ENCODE assay signal across 8 cellular contexts in the genomic region with DNA sequence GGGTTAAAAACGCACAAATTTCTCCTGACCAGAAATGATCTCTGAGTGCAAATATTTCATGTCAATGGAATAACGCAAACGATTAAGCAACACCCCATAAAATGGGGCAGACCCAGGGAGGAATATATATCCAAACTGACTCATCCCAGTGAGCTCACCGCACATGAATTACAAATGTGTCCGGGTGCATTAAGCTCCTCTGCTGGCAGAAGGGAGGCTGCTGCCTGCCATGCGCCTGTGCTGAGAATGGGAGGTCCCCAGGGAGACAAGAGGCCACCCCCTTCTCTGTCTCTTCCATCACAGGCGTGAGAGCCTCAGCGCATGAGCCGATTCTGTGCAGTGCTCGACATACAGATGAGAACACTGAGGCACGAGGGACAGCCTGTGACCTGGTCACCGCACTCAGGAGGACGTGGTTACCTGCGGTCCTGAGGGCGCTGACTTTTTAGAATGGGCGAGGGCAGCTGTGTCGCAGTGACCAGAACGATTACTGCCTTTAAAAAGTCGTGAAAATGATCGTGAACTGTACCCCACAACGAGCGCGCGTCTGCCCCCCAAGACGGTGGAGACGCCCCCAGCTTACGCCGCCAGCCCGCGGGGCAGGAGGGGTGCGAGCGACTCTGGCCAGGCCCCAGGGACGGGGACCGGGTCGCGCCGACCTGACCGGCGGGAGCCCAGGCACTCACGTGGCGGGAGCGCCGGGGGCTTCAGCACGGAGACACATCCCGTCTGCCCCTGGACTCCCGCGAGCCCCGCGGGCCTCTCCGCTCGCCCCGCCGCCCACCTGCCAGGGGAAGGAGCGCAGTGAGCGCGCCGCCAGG.
DNase-seq lines count a peak whose midpoint lies in the region; ATAC-seq and TF ChIP-seq lines count a peak whose summit lies in the region.
"Not testable (repeated sequence)": the region's sequence is repeated elsewhere in the genome, so short reads cannot be mapped to it uniquely, and the experiment has no call there.

No MANE protein-coding gene starts in this region.

- TF ChIP-seq EP300 in neural cell (conservative IDR thresholded peaks at IDR 0.05; ENCODE audit: poor library complexity, severe bottlenecking) = not testable (repeated sequence)

- not testable (repeated sequence) for TF ChIP-seq CTCF in neural cell (IDR thresholded peaks at IDR 0.05; ENCODE audit: poor library complexity, severe bottlenecking)

- peak; percentile 49 for DNase-seq in COR-L47 (lab: John Stamatoyannopoulos, UW)
- peak; percentile 29 for DNase-seq in NCI-H2029 (lab: John Stamatoyannopoulos, UW)
- DNase-seq in T-helper 22 cell (ENCODE audit: low read depth) = peak; percentile 39
- DNase-seq in adipocyte (ENCODE audit: low read depth) = peak; percentile 94
- DNase-seq in globus pallidus (ENCODE audit: low spot score) = peak; percentile 24
- peak; percentile 14 to 26 for DNase-seq in stimulated activated CD8-positive, alpha-beta memory T cell treated with anti-CD3 and anti-CD28 coated beads, Interleukin-7, amount 100 ng/mL, for 1 hour (ENCODE audit: low read depth in 2 of 2)

- H3F3A ChIP-seq in neural cell (ENCODE audit: insufficient read depth, low read length, poor library complexity, severe bottlenecking) = not testable (repeated sequence)

- not testable (repeated sequence) for TF ChIP-seq RAD21 in neural cell (conservative IDR thresholded peaks at IDR 0.05)

- not testable (repeated sequence) for H3K9me2 ChIP-seq in neural cell (ENCODE audit: insufficient read depth, low read length)

- H3K4me3 ChIP-seq in adipocyte (ENCODE audit: low read length) (peak overlapping the region; percentile 83), neural cell (ENCODE audit: low read length) (peak overlapping the region; percentile 68)

- not testable (repeated sequence) for H4K20me1 ChIP-seq in neural cell (ENCODE audit: insufficient read depth)

- not testable (repeated sequence) for H3K36me3 ChIP-seq in adipocyte (ENCODE audit: control insufficient read depth, insufficient read depth, low read length, severe bottlenecking); neural cell (ENCODE audit: insufficient read depth, low read length)

- H3K9me3 ChIP-seq in adipocyte (ENCODE audit: control insufficient read depth, low read length); neural cell (ENCODE audit: low read length): not testable (repeated sequence)

- peak; percentile 12 for ATAC-seq in HG02588 (IDR thresholded peaks at IDR 0.05; ENCODE audit: unreplicated experiment)

- peaks cover 11% of the 10 kb centered on the region for H3K4me1 ChIP-seq in adipocyte (ENCODE audit: control insufficient read depth, insufficient read depth, low read length)

- H3K27me3 ChIP-seq in adipocyte (replicated peaks; ENCODE audit: control insufficient read depth, insufficient read depth, low read length); neural cell (ENCODE audit: insufficient read depth, low read depth, low read length): not testable (repeated sequence)

- H3K9ac ChIP-seq in adipocyte (ENCODE audit: low read length) (peak overlapping the region; percentile 90), neural cell (ENCODE audit: low read length) (peak overlapping the region; percentile 57)

- H3K4me2 ChIP-seq in neural cell (ENCODE audit: low read length) = not testable (repeated sequence)

- not testable (repeated sequence) for H2AFZ ChIP-seq in neural cell (ENCODE audit: low read depth, low read length)

- H3K27ac ChIP-seq in neural cell (ENCODE audit: low read length) = not testable (repeated sequence)

- not testable (repeated sequence) for H3K79me2 ChIP-seq in neural cell (replicated peaks; ENCODE audit: insufficient read depth, low read length)

TF ChIP-seq in neural cell, 6 proteins besides CTCF, POLR2A, EP300 and RAD21:
- TF ChIP-seq POLR2AphosphoS5 (IDR thresholded peaks at IDR 0.05) = peak; percentile 29
- TF ChIP-seq MXI1 (conservative IDR thresholded peaks at IDR 0.05; ENCODE audit: poor library complexity, severe bottlenecking) = peak; percentile 30
TF ChIP-seq in neural cell: peak in this region for 2; not testable (repeated sequence) for 4.

Comparison
In these comparisons a context has a peak if more than half of its experiments do, and no peak if none do; other contexts are left out.
1. DNase-seq: peak in every context shown above with its lines; median percentile 94 in adipocyte; 49 in COR-L47; 39 in T-helper 22 cell; 29 in NCI-H2029; 24 in globus pallidus; 20 in stimulated activated CD8-positive, alpha-beta memory T cell treated with anti-CD3 and anti-CD28 coated beads, Interleukin-7, amount 100 ng/mL, for 1 hour.